ENCODE assay signal across 26 cellular contexts in the genomic region with DNA sequence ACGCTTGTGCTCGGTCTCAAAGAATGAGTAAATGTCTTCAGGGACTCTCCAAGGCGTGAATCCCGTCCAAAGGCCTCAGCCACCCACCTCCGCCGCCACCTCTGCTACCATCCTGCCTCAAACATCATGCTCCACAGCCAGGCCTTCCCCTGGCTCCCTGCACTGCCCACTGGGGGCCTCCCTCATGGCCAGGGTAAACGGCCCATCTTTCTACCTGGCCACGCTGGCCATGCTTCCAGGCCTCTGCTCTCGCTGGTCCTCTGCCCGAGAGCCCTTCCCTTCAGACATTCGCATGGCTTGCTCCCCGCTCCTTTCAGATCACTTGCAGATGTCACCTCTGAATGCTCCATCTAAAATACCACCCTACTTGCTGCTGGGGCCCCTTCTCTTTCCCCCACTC.
"Had no signal": no experiment of that assay in that cellular context is flagged by ENCODE, and none has a peak within 500 bp of the region (broad histone marks: within the 10 kb centered on the region; RNA-seq: fewer than 3 reads in every experiment).

No MANE protein-coding gene starts in this region.

- DNase-seq: activated CD4-positive, alpha-beta memory T cell treated with anti-CD3 and anti-CD28 coated beads for 36 hours; activated CD4-positive, alpha-beta T cell treated with anti-CD3 and anti-CD28 coated beads for 36 hours; activated CD4-positive, alpha-beta T cell treated with anti-CD3 and anti-CD28 coated beads, Interleukin-2, amount 10 ng/mL, durations not matched to agents 24 days and 14 days; activated CD4-positive, CD25-positive, alpha-beta regulatory T cell; activated CD4-positive, CD25-positive, alpha-beta regulatory T cell treated with anti-CD3 and anti-CD28 coated beads, Interleukin-2, amount 50 U/mL, for 72 hours; activated CD8-positive, alpha-beta memory T cell treated with anti-CD3 and anti-CD28 coated beads, Interleukin-2, amount 10 ng/mL, durations not matched to agents 7 days and 5 days; activated CD8-positive, alpha-beta memory T cell treated with anti-CD3 and anti-CD28 coated beads, Interleukin-2, amount 50 U/mL, for 4 hours; activated CD8-positive, alpha-beta T cell treated with anti-CD3 and anti-CD28 coated beads, Interleukin-2, amount 10 ng/mL, durations not matched to agents 7 days and 5 days; activated gamma-delta T cell treated with Interleukin-2 at 50 U/mL for 16 hours; activated naive CD4-positive, alpha-beta T cell treated with anti-CD3 and anti-CD28 coated beads, Interleukin-2, amount 50 U/mL, for 16 hours; activated naive CD4-positive, alpha-beta T cell treated with Interleukin-2 at 50 U/mL for 16 hours; activated T-cell treated with anti-CD3 and anti-CD28 coated beads, Interleukin-2, amount 50 U/mL, for 1 hour; activated T-cell treated with anti-CD3 and anti-CD28 coated beads, Interleukin-2, amount 50 U/mL, for 48 hours; amniotic stem cell; anterior cingulate cortex; brain microvascular endothelial cell; caudate nucleus; cortex of kidney; dermis blood vessel endothelial cell; effector CD4-positive, alpha-beta T cell; esophagus squamous epithelium; foreskin fibroblast; T-helper 2 cell had no signal

- H3K4me3 Mint-ChIP-seq: activated CD4-positive, alpha-beta memory T cell treated with anti-CD3 and anti-CD28 coated beads for 36 hours; activated CD4-positive, alpha-beta T cell treated with anti-CD3 and anti-CD28 coated beads for 36 hours; activated CD4-positive, alpha-beta T cell treated with anti-CD3 and anti-CD28 coated beads, Interleukin-2, amount 10 ng/mL, durations not matched to agents 24 days and 14 days; activated CD8-positive, alpha-beta memory T cell treated with anti-CD3 and anti-CD28 coated beads, Interleukin-2, amount 10 ng/mL, durations not matched to agents 7 days and 5 days; activated CD8-positive, alpha-beta T cell treated with anti-CD3 and anti-CD28 coated beads, Interleukin-2, amount 10 ng/mL, durations not matched to agents 7 days and 5 days; activated naive CD8-positive, alpha-beta T cell; activated T-helper 1 cell treated with anti-CD3 and anti-CD28 coated beads, Interleukin-12 subunit alpha, Interleukin-12 subunit beta, Interleukin-2, Interleukin-4 antibody, amounts not matched to agents 30 ng/mL and 10 ng/mL and 1 ng/mL, durations not matched to agents 14 hours and 24 hours and 36 hours had no signal

- H3K9me3 Mint-ChIP-seq: activated CD4-positive, alpha-beta T cell treated with anti-CD3 and anti-CD28 coated beads, Interleukin-2, amount 10 ng/mL, durations not matched to agents 24 days and 14 days; activated T-helper 1 cell treated with anti-CD3 and anti-CD28 coated beads, Interleukin-12 subunit alpha, Interleukin-12 subunit beta, Interleukin-2, Interleukin-4 antibody, amounts not matched to agents 30 ng/mL and 10 ng/mL and 1 ng/mL, durations not matched to agents 14 hours and 24 hours and 36 hours; activated T-helper 2 cell treated with anti-CD3 and anti-CD28 coated beads, Interferon-gamma antibody, Interleukin-2, Interleukin-4, amounts not matched to agents 10 μg/mL and 5 μg/mL and 100 μg/mL, durations not matched to agents 14 hours and 24 hours and 36 hours had no signal

- H3K4me3 ChIP-seq: esophagus squamous epithelium had no signal

- H3K36me3 Mint-ChIP-seq: activated CD8-positive, alpha-beta memory T cell treated with anti-CD3 and anti-CD28 coated beads, Interleukin-2, amount 10 ng/mL, durations not matched to agents 7 days and 5 days; activated naive CD8-positive, alpha-beta T cell had no signal

- ATAC-seq: activated CD4-positive, alpha-beta T cell treated with anti-CD3 and anti-CD28 coated beads for 36 hours; activated CD8-positive, alpha-beta memory T cell treated with anti-CD3 and anti-CD28 coated beads, Interleukin-2, amount 10 ng/mL, durations not matched to agents 7 days and 5 days; activated CD8-positive, alpha-beta T cell treated with anti-CD3 and anti-CD28 coated beads, Interleukin-2, amount 10 ng/mL, durations not matched to agents 7 days and 5 days had no signal

- H3K4me1 Mint-ChIP-seq: activated CD4-positive, alpha-beta T cell treated with anti-CD3 and anti-CD28 coated beads, Interleukin-2, amount 10 ng/mL, durations not matched to agents 24 days and 14 days; activated CD8-positive, alpha-beta memory T cell treated with anti-CD3 and anti-CD28 coated beads, Interleukin-2, amount 10 ng/mL, durations not matched to agents 7 days and 5 days had no signal

- H3K27me3 Mint-ChIP-seq: activated CD4-positive, alpha-beta memory T cell treated with anti-CD3 and anti-CD28 coated beads for 36 hours; activated CD4-positive, alpha-beta T cell treated with anti-CD3 and anti-CD28 coated beads for 36 hours; activated CD8-positive, alpha-beta memory T cell treated with anti-CD3 and anti-CD28 coated beads, Interleukin-2, amount 10 ng/mL, durations not matched to agents 7 days and 5 days; activated naive CD8-positive, alpha-beta T cell had no signal

- H3K27ac Mint-ChIP-seq: activated CD4-positive, alpha-beta memory T cell treated with anti-CD3 and anti-CD28 coated beads for 36 hours; activated CD4-positive, alpha-beta T cell treated with anti-CD3 and anti-CD28 coated beads for 36 hours; activated CD4-positive, alpha-beta T cell treated with anti-CD3 and anti-CD28 coated beads, Interleukin-2, amount 10 ng/mL, durations not matched to agents 24 days and 14 days; activated CD8-positive, alpha-beta memory T cell treated with anti-CD3 and anti-CD28 coated beads, Interleukin-2, amount 10 ng/mL, durations not matched to agents 7 days and 5 days; activated CD8-positive, alpha-beta T cell treated with anti-CD3 and anti-CD28 coated beads, Interleukin-2, amount 10 ng/mL, durations not matched to agents 7 days and 5 days; activated naive CD8-positive, alpha-beta T cell; activated T-helper 1 cell treated with anti-CD3 and anti-CD28 coated beads, Interleukin-12 subunit alpha, Interleukin-12 subunit beta, Interleukin-2, Interleukin-4 antibody, amounts not matched to agents 30 ng/mL and 10 ng/mL and 1 ng/mL, durations not matched to agents 14 hours and 24 hours and 36 hours; activated T-helper 2 cell treated with anti-CD3 and anti-CD28 coated beads, Interferon-gamma antibody, Interleukin-2, Interleukin-4, amounts not matched to agents 10 μg/mL and 5 μg/mL and 100 μg/mL, durations not matched to agents 14 hours and 24 hours and 36 hours had no signal
